Comparison of ENCODE assay signal across 29 cellular contexts in genomic region chr9:128729766-128730517, GRCh38. TPM values are rescaled to one million over a fixed set of nuclear protein-coding genes. Genes with fewer than 3 reads are reported as not detected.
DNase-seq lines count a peak whose midpoint lies in the region; ATAC-seq, FAIRE-seq and TF ChIP-seq lines count a peak whose summit lies in the region.
"Had no signal": no experiment of that assay in that cellular context is flagged by ENCODE, and none has a peak within 500 bp of the region (broad histone marks: within the 10 kb centered on the region; RNA-seq: fewer than 3 reads in every experiment).

No MANE protein-coding gene starts in this region.

- H3K27me3 Mint-ChIP-seq in central memory CD8-positive, alpha-beta T cell, result no peaks in the 10 kb centered on the region
- H3K27me3 Mint-ChIP-seq in neural crest cell (ENCODE audit: low read depth), result peaks cover 2% of the 10 kb centered on the region
- H3K27me3 Mint-ChIP-seq: activated CD4-positive, alpha-beta T cell treated with anti-CD3 and anti-CD28 coated beads, Interleukin-2, amount 10 ng/mL, durations not matched to agents 7 days and 5 days; activated CD8-positive, alpha-beta memory T cell treated with anti-CD3 and anti-CD28 coated beads, Interleukin-2, amount 10 ng/mL, durations not matched to agents 7 days and 5 days; CD4-positive, alpha-beta memory T cell; IgD-negative memory B cell; stimulated activated naive CD8-positive, alpha-beta T cell treated with anti-CD3 and anti-CD28 coated beads, Interleukin-15, amount 100 ng/mL, for 72 hours had no signal

- in situ Hi-C loops in GM13976 (cut with MboI; ENCODE audit: low sequenced_read_pairs, unreplicated experiment), result no loop called here

- H3K4me3 Mint-ChIP-seq in central memory CD8-positive, alpha-beta T cell, result no peak overlapping the region
- no peak overlapping the region for H3K4me3 Mint-ChIP-seq in neural crest cell
- H3K4me3 Mint-ChIP-seq: activated CD4-positive, alpha-beta T cell treated with anti-CD3 and anti-CD28 coated beads, Interleukin-2, amount 10 ng/mL, durations not matched to agents 7 days and 5 days; activated CD8-positive, alpha-beta memory T cell treated with anti-CD3 and anti-CD28 coated beads, Interleukin-2, amount 10 ng/mL, durations not matched to agents 7 days and 5 days; CD4-positive, alpha-beta memory T cell; HFFc6; stimulated activated naive CD8-positive, alpha-beta T cell treated with anti-CD3 and anti-CD28 coated beads, Interleukin-15, amount 100 ng/mL, for 72 hours had no signal

- TF ChIP-seq CTCF in neural crest cell (conservative IDR thresholded peaks at IDR 0.05) (no peak), GM13976 (IDR thresholded peaks at IDR 0.05; ENCODE audit: borderline replicate concordance, control extremely low read depth, extremely low read depth, insufficient read depth, missing control alignments) (no peak)

- peaks cover 11% of the 10 kb centered on the region for H3K4me1 Mint-ChIP-seq in central memory CD8-positive, alpha-beta T cell
- peaks cover 14% of the 10 kb centered on the region for H3K4me1 Mint-ChIP-seq in neural crest cell

- H3K9me3 Mint-ChIP-seq in central memory CD8-positive, alpha-beta T cell, result no peaks in the 10 kb centered on the region
- H3K9me3 Mint-ChIP-seq in neural crest cell, result peaks cover 2% of the 10 kb centered on the region
- H3K9me3 Mint-ChIP-seq: activated CD4-positive, alpha-beta T cell treated with anti-CD3 and anti-CD28 coated beads, Interleukin-2, amount 10 ng/mL, durations not matched to agents 7 days and 5 days; HFFc6; IgD-negative memory B cell; stimulated activated naive CD8-positive, alpha-beta T cell treated with anti-CD3 and anti-CD28 coated beads, Interleukin-15, amount 100 ng/mL, for 72 hours had no signal

- peak in 2 of 3 experiments; percentile 60 to 70 for DNase-seq in NCI-H1417 (lab: John Stamatoyannopoulos, UW)
- DNase-seq in NCI-H1417 treated with DMSO at 0.1 percent for 48 hours (lab: John Stamatoyannopoulos, UW), result no peak
- peak; percentile 47 for DNase-seq in NCI-H524 treated with DMSO at 0.1 percent for 48 hours (lab: John Stamatoyannopoulos, UW)
- no peak for DNase-seq in central memory CD8-positive, alpha-beta T cell (ENCODE audit: low spot score in 2 of 2)
- no peak for DNase-seq in neural crest cell (ENCODE audit: low read depth, low spot score)
- DNase-seq in NOMO-1 treated with dmso at 0.1 percent for 144 hours (lab: John Stamatoyannopoulos, UW; ENCODE audit: unreplicated experiment), result no peak
- no peak for DNase-seq in GM13976 (ENCODE audit: low spot score)
- DNase-seq in frontal cortex (ENCODE audit: low spot score in 2 of 2), result no peak
- DNase-seq: activated CD4-positive, alpha-beta T cell treated with anti-CD3 and anti-CD28 coated beads, Interleukin-2, amount 10 ng/mL, durations not matched to agents 7 days and 5 days; activated CD8-positive, alpha-beta memory T cell treated with anti-CD3 and anti-CD28 coated beads, Interleukin-2, amount 10 ng/mL, durations not matched to agents 7 days and 5 days; activated naive CD4-positive, alpha-beta T cell treated with anti-CD3 and anti-CD28 coated beads, Interleukin-2, amount 50 U/mL, for 16 hours; amniotic stem cell; CD4-positive, alpha-beta memory T cell; colonic mucosa; effector CD8-positive, alpha-beta T cell; EL; foreskin fibroblast; HFFc6; NCI-H1092; NCI-H2029 treated with DMSO at 0.1 percent for 48 hours; OCI-M1; psoas muscle; stimulated activated CD4-positive, alpha-beta T cell treated with anti-CD3 and anti-CD28 coated beads, Interleukin-15, amount 100 ng/mL, for 24 hours; stimulated activated naive CD8-positive, alpha-beta T cell treated with anti-CD3 and anti-CD28 coated beads, Interleukin-15, amount 100 ng/mL, for 72 hours; T1000; thyroid gland had no signal

- peak overlapping the region; percentile 76 for H3K27ac Mint-ChIP-seq in central memory CD8-positive, alpha-beta T cell (ENCODE audit: low read depth)
- H3K27ac Mint-ChIP-seq in neural crest cell (ENCODE audit: unreplicated experiment), result peak overlapping the region; percentile 27
- H3K27ac Mint-ChIP-seq: activated CD4-positive, alpha-beta T cell treated with anti-CD3 and anti-CD28 coated beads, Interleukin-2, amount 10 ng/mL, durations not matched to agents 7 days and 5 days; activated CD8-positive, alpha-beta memory T cell treated with anti-CD3 and anti-CD28 coated beads, Interleukin-2, amount 10 ng/mL, durations not matched to agents 7 days and 5 days; HFFc6 had no signal

- no peak for FAIRE-seq in frontal cortex (lab: Jason Lieb, UNC)
- FAIRE-seq: GM12892 had no signal

- no peak for ATAC-seq in central memory CD8-positive, alpha-beta T cell (replicated peaks; ENCODE audit: extremely low read depth, poor library complexity, severe bottlenecking)
- ATAC-seq: activated CD8-positive, alpha-beta memory T cell treated with anti-CD3 and anti-CD28 coated beads, Interleukin-2, amount 10 ng/mL, durations not matched to agents 7 days and 5 days; esophagus mucosa; psoas muscle; stimulated activated naive CD8-positive, alpha-beta T cell treated with anti-CD3 and anti-CD28 coated beads, Interleukin-15, amount 100 ng/mL, for 72 hours had no signal

- H3K36me3 Mint-ChIP-seq in central memory CD8-positive, alpha-beta T cell (ENCODE audit: insufficient read depth), result peaks cover 14% of the 10 kb centered on the region
- no peaks in the 10 kb centered on the region for H3K36me3 Mint-ChIP-seq in neural crest cell (ENCODE audit: low read depth)
- H3K36me3 Mint-ChIP-seq: IgD-negative memory B cell had no signal

RNA-seq across cellular contexts. Expression of gene ZDHHC12, which starts 6.0 kb away (rescaled TPM):
- total RNA-seq in neural crest cell (15.1 and 15.7 TPM in 2 replicates), frontal cortex (1.2 TPM)

RNA-seq across cellular contexts. Expression of gene PKN3, which starts 27.6 kb away (rescaled TPM):
- total RNA-seq in neural crest cell, result 28.0 and 30.0 TPM in 2 replicates
- total RNA-seq in frontal cortex, result 0.41 TPM

RNA-seq across cellular contexts. Expression of gene SET, which starts 40.9 kb away (rescaled TPM):
- total RNA-seq in neural crest cell (891 and 930 TPM in 2 replicates), frontal cortex (846 TPM)

RNA-seq across cellular contexts. Expression of gene ZER1, which starts 41.8 kb away (rescaled TPM):
- total RNA-seq in neural crest cell (19.1 and 19.3 TPM in 2 replicates), frontal cortex (20.4 TPM)

RNA-seq across cellular contexts. Expression of gene TBC1D13, which starts 57.1 kb away (rescaled TPM):
- total RNA-seq in neural crest cell, result 28.9 and 32.3 TPM in 2 replicates
- 6.5 TPM for total RNA-seq in frontal cortex

Comparison
In these comparisons a context has a peak if more than half of its experiments do, and no peak if none do; other contexts are left out.
1. DNase-seq: peak in NCI-H1417 (2 of 3) and NCI-H524 treated with DMSO at 0.1 percent for 48 hours (single experiment); none in NCI-H1417 treated with DMSO at 0.1 percent for 48 hours (single experiment), central memory CD8-positive, alpha-beta T cell (0 of 2), neural crest cell (single experiment), NOMO-1 treated with dmso at 0.1 percent for 144 hours (single experiment), GM13976 (single experiment) and frontal cortex (0 of 2).
2. RNA of gene PKN3, which starts 27.6 kb away (total RNA-seq): 28.0 to 30.0 TPM in neural crest cell; 0.41 TPM in frontal cortex (single experiment); every median in the first group is over 10 times any median in the second.